In the genomic region with DNA sequence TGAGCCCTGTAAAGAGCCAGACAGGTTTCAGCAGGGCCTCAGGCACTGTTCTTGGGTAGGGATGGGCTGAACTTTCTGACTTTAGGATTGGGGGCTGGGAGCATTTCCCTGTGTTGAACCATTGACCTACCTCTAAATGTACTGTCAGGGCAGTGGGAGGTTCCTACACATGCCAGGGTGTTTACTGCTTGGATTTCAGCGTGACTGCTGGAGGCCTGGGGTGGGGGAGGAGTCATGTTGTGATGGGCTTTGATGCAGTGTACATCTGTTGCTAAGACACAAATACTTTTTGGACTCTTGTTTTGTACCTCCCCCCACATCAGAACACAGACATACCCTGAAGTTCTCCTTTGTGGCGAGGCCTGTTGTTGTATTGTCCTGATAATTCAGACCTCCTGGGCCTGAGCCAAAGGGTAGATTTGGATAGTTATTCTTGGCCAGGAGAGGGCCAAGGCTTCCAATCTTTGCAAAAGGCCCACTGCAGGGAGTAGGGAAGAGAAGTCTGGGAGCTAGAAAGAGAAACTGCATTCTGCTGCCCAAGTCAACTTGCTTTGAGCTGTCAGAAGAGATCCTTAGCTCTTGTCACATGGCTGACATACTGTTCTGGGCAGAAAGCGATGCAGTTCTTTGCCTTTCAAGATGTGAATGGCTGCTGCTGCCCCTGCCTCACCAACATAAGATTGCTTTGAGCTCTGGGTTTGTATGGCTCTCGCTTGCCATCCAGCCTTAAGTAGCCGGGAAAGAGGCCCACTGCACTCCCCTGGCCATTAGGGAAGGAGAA, we compare ENCODE assay signal across 8 cellular contexts. TPM values are rescaled to one million over a fixed set of nuclear protein-coding genes. Genes with fewer than 3 reads are reported as not detected.
DNase-seq lines count a peak whose midpoint lies in the region.

No MANE protein-coding gene starts in this region.

- peak; percentile 38 for DNase-seq in SIG-M5 treated with dmso at 0.1 percent for 504 hours (lab: John Stamatoyannopoulos, UW; ENCODE audit: unreplicated experiment)
- DNase-seq in SIG-M5 (lab: John Stamatoyannopoulos, UW): no peak
- DNase-seq in activated CD4-positive, alpha-beta memory T cell treated with anti-CD3 and anti-CD28 coated beads for 36 hours: no peak
- peak; percentile 61 for DNase-seq in foreskin melanocyte
- DNase-seq in pulmonary artery endothelial cell (ENCODE audit: low read depth, low spot score): peak; percentile 83
- no peak for DNase-seq in NK-92 treated with Interleukin-12 subunit alpha and Interleukin-12 subunit beta, amount 100 ng/mL, for 24 hours (lab: John Stamatoyannopoulos, UW)
- no peak for DNase-seq in NCI-H748 treated with DMSO at 0.1 percent for 48 hours (lab: John Stamatoyannopoulos, UW)
- DNase-seq in NCI-H1105 treated with DMSO at 0.1 percent for 48 hours (lab: John Stamatoyannopoulos, UW): no peak

- no peaks in the 10 kb centered on the region for H3K27me3 Mint-ChIP-seq in activated CD4-positive, alpha-beta memory T cell treated with anti-CD3 and anti-CD28 coated beads for 36 hours

- no peaks in the 10 kb centered on the region for H3K9me3 Mint-ChIP-seq in activated CD4-positive, alpha-beta memory T cell treated with anti-CD3 and anti-CD28 coated beads for 36 hours

- peaks cover 63% of the 10 kb centered on the region for H3K36me3 Mint-ChIP-seq in activated CD4-positive, alpha-beta memory T cell treated with anti-CD3 and anti-CD28 coated beads for 36 hours

- peaks cover 70% of the 10 kb centered on the region for H3K4me1 Mint-ChIP-seq in activated CD4-positive, alpha-beta memory T cell treated with anti-CD3 and anti-CD28 coated beads for 36 hours (ENCODE audit: low read depth)

- H3K4me3 Mint-ChIP-seq in activated CD4-positive, alpha-beta memory T cell treated with anti-CD3 and anti-CD28 coated beads for 36 hours: peak overlapping the region; percentile 13

- POLR2A ChIA-PET in activated CD4-positive, alpha-beta memory T cell treated with anti-CD3 and anti-CD28 coated beads for 36 hours (lab: Charles Lee): interaction anchor here (1.0 to 1.3 kb wide), 2 partner anchors 10 to 57 kb away, joined by 3 to 6 read pairs; no protein-coding TSS in a partner anchor

- CTCF ChIA-PET in activated CD4-positive, alpha-beta memory T cell treated with anti-CD3 and anti-CD28 coated beads for 36 hours (lab: Charles Lee): interaction anchor here (0.8 to 1.7 kb wide), 4 partner anchors 25 to 28 kb away, joined by 4 to 5 read pairs (median 4); no protein-coding TSS in a partner anchor

- peak overlapping the region; percentile 49 for H3K27ac Mint-ChIP-seq in activated CD4-positive, alpha-beta memory T cell treated with anti-CD3 and anti-CD28 coated beads for 36 hours

- intact Hi-C loops in activated CD4-positive, alpha-beta memory T cell treated with anti-CD3 and anti-CD28 coated beads for 36 hours (cut with micrococcal nuclease): no loop called here

RNA-seq across cellular contexts. Expression of gene NFE2L1, which starts 3.7 kb away (rescaled TPM):
- 10 to 100 TPM; 82.4 to 84.1 TPM for total RNA-seq in activated CD4-positive, alpha-beta memory T cell treated with anti-CD3 and anti-CD28 coated beads for 36 hours
- 105 and 121 TPM in 2 replicates for total RNA-seq in pulmonary artery endothelial cell

RNA-seq across cellular contexts. Expression of gene COPZ2, which starts 14.3 kb away (rescaled TPM):
- 1 to 10 TPM; 4.9 to 6.2 TPM for total RNA-seq in activated CD4-positive, alpha-beta memory T cell treated with anti-CD3 and anti-CD28 coated beads for 36 hours
- total RNA-seq in pulmonary artery endothelial cell: 6.3 and 7.4 TPM in 2 replicates

RNA-seq across cellular contexts. Expression of gene CBX1, which starts 49.4 kb away (rescaled TPM):
- 10 to 100 TPM; 55.3 to 56.7 TPM for total RNA-seq in activated CD4-positive, alpha-beta memory T cell treated with anti-CD3 and anti-CD28 coated beads for 36 hours
- 57.9 and 74.0 TPM in 2 replicates for total RNA-seq in pulmonary artery endothelial cell

RNA-seq across cellular contexts. Expression of gene SNX11, which starts 55.7 kb away (rescaled TPM):
- 10 to 100 TPM; 19.7 to 21.7 TPM for total RNA-seq in activated CD4-positive, alpha-beta memory T cell treated with anti-CD3 and anti-CD28 coated beads for 36 hours
- 15.2 and 15.7 TPM in 2 replicates for total RNA-seq in pulmonary artery endothelial cell

Comparison
In these comparisons a context has a peak if more than half of its experiments do, and no peak if none do; other contexts are left out.
1. DNase-seq: peak in SIG-M5 treated with dmso at 0.1 percent for 504 hours (single experiment), foreskin melanocyte (single experiment) and pulmonary artery endothelial cell (single experiment); none in SIG-M5 (single experiment), activated CD4-positive, alpha-beta memory T cell treated with anti-CD3 and anti-CD28 coated beads for 36 hours (single experiment), NK-92 treated with Interleukin-12 subunit alpha and Interleukin-12 subunit beta, amount 100 ng/mL, for 24 hours (single experiment), NCI-H748 treated with DMSO at 0.1 percent for 48 hours (single experiment) and NCI-H1105 treated with DMSO at 0.1 percent for 48 hours (single experiment).